In the genomic region with DNA sequence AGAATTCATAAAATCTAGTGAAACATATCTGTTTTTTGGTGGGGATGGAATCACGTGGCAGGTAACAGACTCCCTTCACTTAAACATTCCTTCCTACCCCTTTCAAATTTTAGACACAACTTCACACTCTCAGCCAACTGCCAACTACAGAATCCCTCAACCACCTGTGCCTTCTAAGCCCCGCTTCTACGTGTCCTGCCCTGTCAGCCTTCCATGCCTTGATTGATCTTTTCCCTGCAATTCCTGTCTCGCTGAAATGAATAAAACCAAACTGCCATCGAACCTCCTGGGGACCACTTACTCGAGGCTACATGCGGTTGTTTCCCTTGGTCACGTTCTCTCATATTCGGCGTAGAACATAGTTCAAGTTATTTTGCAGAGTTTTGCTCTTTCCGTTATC, we compare ENCODE assay signal across 11 cellular contexts. TPM values are rescaled to one million over a fixed set of nuclear protein-coding genes. Genes with fewer than 3 reads are reported as not detected.
A peak's percentile ranks its signal among the peaks of the same experiment; 100 is the strongest.
DNase-seq lines count a peak whose midpoint lies in the region; ATAC-seq and TF ChIP-seq lines count a peak whose summit lies in the region.
"Had no signal": no experiment of that assay in that cellular context is flagged by ENCODE, and none has a peak within 500 bp of the region (broad histone marks: within the 10 kb centered on the region; RNA-seq: fewer than 3 reads in every experiment).

No MANE protein-coding gene starts in this region.

- TF ChIP-seq CTCF in activated CD8-positive, alpha-beta T cell treated with anti-CD3 and anti-CD28 coated beads for 36 hours (IDR thresholded peaks at IDR 0.05) = no peak

- ATAC-seq in activated CD8-positive, alpha-beta T cell treated with anti-CD3 and anti-CD28 coated beads for 36 hours = no peak
- ATAC-seq in stimulated activated memory B cell treated with anti-CD40 and anti-IgM and Interleukin-4, amounts not matched to agents 10 μg/mL and 1 μg/mL and 100 μg/mL, for 72 hours = no peak
- ATAC-seq: HCT116 had no signal

- H3K36me3 ChIP-seq in iPS-15b (ENCODE audit: control insufficient read depth, insufficient read depth, low read length) = peaks cover 10% of the 10 kb centered on the region

- POLR2A ChIA-PET in activated CD8-positive, alpha-beta T cell treated with anti-CD3 and anti-CD28 coated beads for 36 hours (lab: Charles Lee) = no interaction called here
- POLR2A ChIA-PET in HEK293T (lab: Yijun Ruan, JAX) = no interaction called here

- H3K36me3 Mint-ChIP-seq in activated CD8-positive, alpha-beta T cell treated with anti-CD3 and anti-CD28 coated beads for 36 hours (ENCODE audit: low read depth) = peaks cover 7% of the 10 kb centered on the region
- H3K36me3 Mint-ChIP-seq in stimulated activated memory B cell treated with anti-CD40 and anti-IgM and Interleukin-4, amounts not matched to agents 10 μg/mL and 1 μg/mL and 100 μg/mL, for 72 hours = peaks cover 17% of the 10 kb centered on the region

- peak overlapping the region; percentile 87 for H3K4me3 ChIP-seq in iPS-15b (ENCODE audit: low read depth, low read length)

- H3K9ac ChIP-seq in iPS-15b (ENCODE audit: low read depth, low read length) = no peak overlapping the region

- H3K4me1 Mint-ChIP-seq in activated CD8-positive, alpha-beta T cell treated with anti-CD3 and anti-CD28 coated beads for 36 hours (ENCODE audit: low read depth) = peaks cover 15% of the 10 kb centered on the region
- H3K4me1 Mint-ChIP-seq in stimulated activated memory B cell treated with anti-CD40 and anti-IgM and Interleukin-4, amounts not matched to agents 10 μg/mL and 1 μg/mL and 100 μg/mL, for 72 hours = peaks cover 24% of the 10 kb centered on the region

- H3K9me3 ChIP-seq in iPS-15b (ENCODE audit: control insufficient read depth, insufficient read depth, low read length) = no peaks in the 10 kb centered on the region

- peak; percentile 17 for DNase-seq in NCI-H82 (lab: John Stamatoyannopoulos, UW)
- DNase-seq in NCI-H82 treated with DMSO at 0.1 percent for 48 hours (lab: John Stamatoyannopoulos, UW; ENCODE audit: unreplicated experiment) = no peak
- DNase-seq in activated CD8-positive, alpha-beta T cell treated with anti-CD3 and anti-CD28 coated beads for 36 hours = no peak
- DNase-seq in islet precursor cell = no peak
- DNase-seq in HEK293T (ENCODE audit: extremely low spot score) = no peak
- no peak for DNase-seq in NCI-H1930 (lab: John Stamatoyannopoulos, UW)
- DNase-seq: 8988T, T-helper 9 cell had no signal

- H3K4me1 ChIP-seq in iPS-15b (ENCODE audit: control insufficient read depth, insufficient read depth, low read length) = no peaks in the 10 kb centered on the region

- no peak overlapping the region for H3K27ac Mint-ChIP-seq in activated CD8-positive, alpha-beta T cell treated with anti-CD3 and anti-CD28 coated beads for 36 hours
- peak overlapping the region; percentile 96 for H3K27ac Mint-ChIP-seq in stimulated activated memory B cell treated with anti-CD40 and anti-IgM and Interleukin-4, amounts not matched to agents 10 μg/mL and 1 μg/mL and 100 μg/mL, for 72 hours

- peak overlapping the region; percentile 89 for H3K4me3 Mint-ChIP-seq in activated CD8-positive, alpha-beta T cell treated with anti-CD3 and anti-CD28 coated beads for 36 hours
- peak overlapping the region; percentile 94 for H3K4me3 Mint-ChIP-seq in stimulated activated memory B cell treated with anti-CD40 and anti-IgM and Interleukin-4, amounts not matched to agents 10 μg/mL and 1 μg/mL and 100 μg/mL, for 72 hours

- no peaks in the 10 kb centered on the region for H3K9me3 Mint-ChIP-seq in activated CD8-positive, alpha-beta T cell treated with anti-CD3 and anti-CD28 coated beads for 36 hours
- H3K9me3 Mint-ChIP-seq in stimulated activated memory B cell treated with anti-CD40 and anti-IgM and Interleukin-4, amounts not matched to agents 10 μg/mL and 1 μg/mL and 100 μg/mL, for 72 hours = no peaks in the 10 kb centered on the region

- peaks cover 3% of the 10 kb centered on the region for H3K27me3 Mint-ChIP-seq in activated CD8-positive, alpha-beta T cell treated with anti-CD3 and anti-CD28 coated beads for 36 hours
- no peaks in the 10 kb centered on the region for H3K27me3 Mint-ChIP-seq in stimulated activated memory B cell treated with anti-CD40 and anti-IgM and Interleukin-4, amounts not matched to agents 10 μg/mL and 1 μg/mL and 100 μg/mL, for 72 hours

- CTCF ChIA-PET in activated CD8-positive, alpha-beta T cell treated with anti-CD3 and anti-CD28 coated beads for 36 hours (lab: Charles Lee) = interaction anchor here (1.6 kb wide), 1 partner anchor 14 kb away, joined by 5 read pairs; no protein-coding TSS in a partner anchor
- CTCF ChIA-PET in HEK293T (lab: Yijun Ruan, JAX) = no interaction called here

- no peaks in the 10 kb centered on the region for H3K27me3 ChIP-seq in iPS-15b (ENCODE audit: control insufficient read depth, insufficient read depth, low read length)

- intact Hi-C loops in activated CD8-positive, alpha-beta T cell treated with anti-CD3 and anti-CD28 coated beads for 36 hours (cut with micrococcal nuclease) = no loop called here

TF ChIP-seq in HEK293T, 16 proteins besides CTCF, POLR2A, EP300 and RAD21:
- TF ChIP-seq CTBP1 (IDR thresholded peaks at IDR 0.05; ENCODE audit: borderline replicate concordance) (no peak), SP1 (IDR thresholded peaks at IDR 0.05) (no peak), HDGF (IDR thresholded peaks at IDR 0.05; ENCODE audit: borderline replicate concordance) (no peak), ZNF384 (IDR thresholded peaks at IDR 0.05) (no peak), FOXA1 (IDR thresholded peaks at IDR 0.05) (no peak), TARDBP (IDR thresholded peaks at IDR 0.05) (no peak), FOXK2 (IDR thresholded peaks at IDR 0.05) (no peak), ARNT (IDR thresholded peaks at IDR 0.05) (no peak), FOXM1 (IDR thresholded peaks at IDR 0.05; ENCODE audit: borderline replicate concordance) (no peak), NFRKB (IDR thresholded peaks at IDR 0.05) (no peak), SUZ12 (IDR thresholded peaks at IDR 0.05) (no peak), LEF1 (IDR thresholded peaks at IDR 0.05; ENCODE audit: borderline replicate concordance) (no peak), ELF4 (IDR thresholded peaks at IDR 0.05) (no peak), L3MBTL2 (conservative IDR thresholded peaks at IDR 0.05) (no peak), BHLHE40 (IDR thresholded peaks at IDR 0.05; ENCODE audit: borderline replicate concordance) (no peak)
- TF ChIP-seq, protein P1, sequence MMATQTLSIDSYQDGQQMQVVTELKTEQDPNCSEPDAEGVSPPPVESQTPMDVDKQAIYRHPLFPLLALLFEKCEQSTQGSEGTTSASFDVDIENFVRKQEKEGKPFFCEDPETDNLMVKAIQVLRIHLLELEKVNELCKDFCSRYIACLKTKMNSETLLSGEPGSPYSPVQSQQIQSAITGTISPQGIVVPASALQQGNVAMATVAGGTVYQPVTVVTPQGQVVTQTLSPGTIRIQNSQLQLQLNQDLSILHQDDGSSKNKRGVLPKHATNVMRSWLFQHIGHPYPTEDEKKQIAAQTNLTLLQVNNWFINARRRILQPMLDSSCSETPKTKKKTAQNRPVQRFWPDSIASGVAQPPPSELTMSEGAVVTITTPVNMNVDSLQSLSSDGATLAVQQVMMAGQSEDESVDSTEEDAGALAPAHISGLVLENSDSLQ (IDR thresholded peaks at IDR 0.05) = no peak

RNA-seq across cellular contexts. Expression of a gene that starts 1.2 kb away (rescaled TPM):
- total RNA-seq in activated CD8-positive, alpha-beta T cell treated with anti-CD3 and anti-CD28 coated beads for 36 hours = 1 to 10 TPM; 3.9 to 4.6 TPM

RNA-seq across cellular contexts. Expression of a gene that starts 7.6 kb away (rescaled TPM):
- 10 to 100 TPM; 10.2 to 10.3 TPM for total RNA-seq in activated CD8-positive, alpha-beta T cell treated with anti-CD3 and anti-CD28 coated beads for 36 hours

RNA-seq across cellular contexts. Expression of a gene that starts 15.2 kb away (rescaled TPM):
- total RNA-seq in activated CD8-positive, alpha-beta T cell treated with anti-CD3 and anti-CD28 coated beads for 36 hours = 1 to 10 TPM; 2.0 to 3.0 TPM
